ENCODE assay signal across 12 cellular contexts in the genomic region with DNA sequence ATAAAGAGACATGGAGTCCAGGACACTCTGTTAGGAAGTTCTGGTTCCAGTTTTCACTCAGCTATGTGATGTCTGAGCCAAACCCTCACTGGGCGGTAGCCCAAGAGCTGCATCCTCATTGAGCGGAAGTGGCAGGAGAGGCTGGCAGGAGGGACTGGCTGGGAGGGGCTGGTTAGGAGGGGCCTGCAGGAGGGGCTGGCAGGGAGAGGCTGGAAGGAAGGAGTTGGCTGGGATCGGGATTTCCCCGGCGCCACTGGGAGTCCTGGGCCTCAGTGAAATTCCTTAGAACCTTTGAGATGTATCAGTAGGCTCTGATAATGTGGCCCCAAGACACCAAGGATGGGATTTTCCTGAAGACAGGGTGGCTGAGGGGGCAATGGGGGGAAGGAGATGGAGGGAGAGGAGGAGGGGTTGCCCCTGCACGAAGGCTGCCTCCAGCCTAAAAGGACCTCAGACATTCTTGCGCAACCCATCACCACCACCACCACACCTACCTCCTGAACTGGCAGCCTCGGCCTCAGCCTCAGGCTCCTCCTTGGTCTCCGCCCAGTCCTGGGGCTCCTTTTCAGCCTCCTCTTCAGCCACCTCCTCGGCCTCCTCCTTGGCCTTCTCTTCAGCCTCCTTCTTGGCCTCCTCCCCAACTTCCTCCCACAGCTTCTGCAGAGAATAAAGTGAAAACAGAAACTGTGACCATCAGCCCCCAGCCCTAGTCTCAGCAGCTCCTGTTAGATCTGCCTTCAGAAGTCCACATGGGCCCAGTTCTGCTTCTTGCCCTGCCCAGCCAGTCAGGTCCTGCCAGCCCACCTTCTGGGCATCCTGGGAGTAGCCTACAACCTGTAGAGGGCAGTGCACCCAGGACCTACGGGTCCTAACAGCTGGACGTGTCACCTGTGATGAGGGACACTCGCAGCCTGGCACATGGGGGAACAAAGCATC. TPM values are rescaled to one million over a fixed set of nuclear protein-coding genes. Genes with fewer than 3 reads are reported as not detected.
DNase-seq lines count a peak whose midpoint lies in the region; ATAC-seq, FAIRE-seq and TF ChIP-seq lines count a peak whose summit lies in the region.
"Had no signal": no experiment of that assay in that cellular context is flagged by ENCODE, and none has a peak within 500 bp of the region (broad histone marks: within the 10 kb centered on the region; RNA-seq: fewer than 3 reads in every experiment).

No MANE protein-coding gene starts in this region.

- TF ChIP-seq CTCF in GM12878 (IDR thresholded peaks at IDR 0.05 in 2 of 3, conservative IDR thresholded peaks at IDR 0.05 in 1 of 3; ENCODE audit: control insufficient read depth in 2 of 3, extremely low read depth in 1 of 3, insufficient read depth in 1 of 3, low read depth in 3 of 3, low read length in 3 of 3): 0 out of 6 replicates have a peak, but pooled peaks of 2 of the 3 experiments have one; percentile 5 to 18

- no peak overlapping the region for H3K4me2 ChIP-seq in GM12878 (ENCODE audit: control insufficient read depth, insufficient read depth)

- peak; percentile 25 to 37 for DNase-seq in NOMO-1 (lab: John Stamatoyannopoulos, UW; ENCODE audit: unreplicated experiment in 2 of 2)
- no peak for DNase-seq in NOMO-1 treated with dmso at 0.1 percent for 144 hours (lab: John Stamatoyannopoulos, UW; ENCODE audit: unreplicated experiment)
- DNase-seq in GM12878 (ENCODE audit: low read depth, low spot score): no peak
- DNase-seq in iris pigment epithelial cell (ENCODE audit: low read depth): peak; percentile 23
- peak; percentile 84 to 88 for DNase-seq in aorta
- DNase-seq in DMS153 treated with DMSO at 0.1 percent for 48 hours (lab: John Stamatoyannopoulos, UW; ENCODE audit: unreplicated experiment): no peak
- no peak for DNase-seq in SHP77 (lab: John Stamatoyannopoulos, UW)
- DNase-seq: retina, T-helper 17 cell had no signal

- no peaks in the 10 kb centered on the region for H4K20me1 ChIP-seq in GM12878 (ENCODE audit: control insufficient read depth, insufficient read depth)
- H4K20me1 ChIP-seq: BLaER1 treated with 17β-estradiol and CSF1 and Interleukin-3, amounts not matched to agents 10 nM and 100 nM had no signal

- H3K4me1 ChIP-seq in GM12878 (ENCODE audit: control insufficient read depth, insufficient read depth, low read length) (no peaks in the 10 kb centered on the region), aorta (ENCODE audit: control insufficient read depth in 1 of 2, insufficient read depth in 2 of 2, low read length in 2 of 2) (no peaks in the 10 kb centered on the region)

- H3K9ac ChIP-seq in GM12878 (ENCODE audit: control insufficient read depth, insufficient read depth, low read length): no peak overlapping the region
- H3K9ac ChIP-seq: BLaER1 treated with 17β-estradiol and CSF1 and Interleukin-3, amounts not matched to agents 10 nM and 100 nM had no signal

- intact Hi-C loops in GM12878 (cut with micrococcal nuclease; ENCODE audit: unreplicated experiment) (no loop called here), aorta (cut with DNase I) (no loop called here)

- TF ChIP-seq POLR2A in GM12878 (IDR thresholded peaks at IDR 0.05; ENCODE audit: low read depth, low read length): no peak

- H3K36me3 ChIP-seq in GM12878 (ENCODE audit: control insufficient read depth in 2 of 2, insufficient read depth in 2 of 2, low read length in 1 of 2) (no peaks in the 10 kb centered on the region), aorta (ENCODE audit: control insufficient read depth in 1 of 2, insufficient read depth in 2 of 2, low read length in 1 of 2) (no peaks in the 10 kb centered on the region)
- H3K36me3 ChIP-seq: BLaER1 treated with 17β-estradiol and CSF1 and Interleukin-3, amounts not matched to agents 10 nM and 100 nM had no signal

- TF ChIP-seq RAD21 in GM12878 (IDR thresholded peaks at IDR 0.05; ENCODE audit: insufficient read depth, low read depth, low read length): no peak

- H3K27me3 ChIP-seq in GM12878 (replicated peaks in 1 of 2; ENCODE audit: control insufficient read depth in 2 of 2, insufficient read depth in 2 of 2, low read length in 1 of 2): no peaks in the 10 kb centered on the region; a peak in 1 of 4 replicates
- H3K27me3 ChIP-seq in aorta (ENCODE audit: control insufficient read depth in 1 of 2, insufficient read depth in 2 of 2, low read length in 1 of 2): no peaks in the 10 kb centered on the region
- H3K27me3 ChIP-seq: BLaER1 treated with 17β-estradiol and CSF1 and Interleukin-3, amounts not matched to agents 10 nM and 100 nM had no signal

- POLR2A ChIA-PET in GM12878 (lab: Charles Lee): no interaction called here

- CTCF ChIA-PET in GM12878 (lab: Yijun Ruan, JAX): interaction anchor here (0.7 kb wide), 1 partner anchor 454 kb away, joined by 3 read pairs; no protein-coding TSS in a partner anchor

- SMC1A ChIA-PET in GM12878 (lab: Charles Lee; ENCODE audit: uncharacterized antibody, unreplicated experiment): no interaction called here

- no peak overlapping the region for H3K4me3 ChIP-seq in GM12878
- no peak overlapping the region for H3K4me3 ChIP-seq in aorta (ENCODE audit: low read length in 2 of 2)
- H3K4me3 ChIP-seq: BLaER1 treated with 17β-estradiol and CSF1 and Interleukin-3, amounts not matched to agents 10 nM and 100 nM; coronary artery had no signal

- H3K9me3 ChIP-seq in GM12878 (replicated peaks; ENCODE audit: control insufficient read depth, insufficient read depth, low read length) (no peaks in the 10 kb centered on the region), aorta (ENCODE audit: control insufficient read depth, low read length) (no peaks in the 10 kb centered on the region)
- H3K9me3 ChIP-seq: BLaER1 treated with 17β-estradiol and CSF1 and Interleukin-3, amounts not matched to agents 10 nM and 100 nM had no signal

- H3K27ac ChIP-seq in GM12878 (ENCODE audit: control insufficient read depth, insufficient read depth) (no peak overlapping the region), aorta (ENCODE audit: low read depth in 1 of 2, low read length in 2 of 2) (no peak overlapping the region)
- H3K27ac ChIP-seq: BLaER1 treated with 17β-estradiol and CSF1 and Interleukin-3, amounts not matched to agents 10 nM and 100 nM; coronary artery had no signal

- WGBS in GM12878 (ENCODE audit: insufficient coverage, insufficient replicate concordance, low lambda C conversion rate, missing lambda C conversion rate): 59% methylated on average over 12 of the region's 13 CpGs
- WGBS in aorta, 2 donors: 44 to 48% methylated on average over 13 of the region's 13 CpGs

- no peak overlapping the region for H2AFZ ChIP-seq in GM12878 (ENCODE audit: control insufficient read depth, low read depth, low read length)

- no peak for TF ChIP-seq EP300 in GM12878 (IDR thresholded peaks at IDR 0.05; ENCODE audit: borderline replicate concordance in 1 of 2, control insufficient read depth in 1 of 2, low read depth in 2 of 2, low read length in 2 of 2)

- ATAC-seq in GM12878: peak; percentile 59
- peak; percentile 62 for ATAC-seq in aorta (ENCODE audit: low FRiP score)
- no peak for ATAC-seq in GM21367 (IDR thresholded peaks at IDR 0.05; ENCODE audit: unreplicated experiment)
- ATAC-seq: T-helper 17 cell had no signal

- H3K79me2 ChIP-seq in GM12878 (ENCODE audit: control insufficient read depth, insufficient read depth, low read length): no peaks in the 10 kb centered on the region

- in situ Hi-C loops in GM12878 (cut with MboI): no loop called here

- RAD21 ChIA-PET in GM12878 (lab: Charles Lee; ENCODE audit: unreplicated experiment): no interaction called here

- FAIRE-seq in GM12878 (lab: Jason Lieb, UNC): no peak

- BruUV-seq in GM12878 (replicated peaks; lab: Mats Ljungman, UMichigan): no TSS peak

TF ChIP-seq in GM12878, 131 proteins besides CTCF, POLR2A, EP300 and RAD21:
- TF ChIP-seq BRCA1 (IDR thresholded peaks at IDR 0.05; ENCODE audit: low read depth, low read length) (no peak), JUNB (IDR thresholded peaks at IDR 0.05) (no peak), ZNF622 (IDR thresholded peaks at IDR 0.05) (no peak), PAX8 (IDR thresholded peaks at IDR 0.05) (no peak)

RNA-seq across cellular contexts. Expression of gene CNGB1, which starts 31.7 kb away (rescaled TPM):
- total RNA-seq in GM12878 (2013; cell fraction: nucleolus; rRNA removed): not detected in 2 replicates
- not detected in 2 replicates for total RNA-seq in GM12878 (2014; rRNA removed)
- not detected in 2 replicates for total RNA-seq in GM12878 (2014; rRNA removed; fragmentation: Illumina TruSeq; extraction: Trizol)
- total RNA-seq in GM12878 (2021): not detected in 2 replicates
- polyA plus RNA-seq in GM12878 (2011; ENCODE audit: low read depth): not detected
- polyA plus RNA-seq in GM12878 (2011; rRNA removed): 0.03 TPM in 1 of 2 replicates, not detected in the other
- polyA plus RNA-seq in GM12878 (2011; cell fraction: cytosol; rRNA removed): 0.03 and 0.10 TPM in 2 replicates
- 0.04 and 0.15 TPM in 2 replicates for polyA plus RNA-seq in GM12878 (2011; cell fraction: nucleus; rRNA removed)
- polyA plus RNA-seq in GM12878 (2012): not detected in 2 replicates
- polyA plus RNA-seq in GM12878 (2014; fragmentation: Illumina TruSeq; extraction: Trizol): not detected in 2 replicates
- not detected for polyA plus RNA-seq in GM12878 (2014; fragmentation: Nextera tagmentation; extraction: Ambion mirVana)
- polyA plus RNA-seq in GM12878 (2014; rRNA removed): not detected in 2 replicates
- not detected for polyA plus RNA-seq in GM12878 (2016; fragmentation: Nextera tagmentation; extraction: Ambion mirVana)
- polyA minus RNA-seq in GM12878 (2011; rRNA and poly(A)+ RNA removed): not detected in 2 replicates
- not detected in 2 replicates for polyA minus RNA-seq in GM12878 (2011; cell fraction: cytosol; rRNA and poly(A)+ RNA removed)
- not detected in 2 replicates for polyA minus RNA-seq in GM12878 (2011; cell fraction: nucleus; rRNA and poly(A)+ RNA removed)
- not detected for total RNA-seq in aorta
- not detected for polyA plus RNA-seq in aorta
- total RNA-seq: T-helper 17 cell had no signal

Comparison
In these comparisons a context has a peak if more than half of its experiments do, and no peak if none do; other contexts are left out.
1. DNase-seq: peak in NOMO-1 (2 of 2), iris pigment epithelial cell (single experiment) and aorta (2 of 2); none in NOMO-1 treated with dmso at 0.1 percent for 144 hours (single experiment), GM12878 (single experiment), DMS153 treated with DMSO at 0.1 percent for 48 hours (single experiment) and SHP77 (0 of 2).